Comparison of ENCODE assay signal across 23 cellular contexts in the genomic region with DNA sequence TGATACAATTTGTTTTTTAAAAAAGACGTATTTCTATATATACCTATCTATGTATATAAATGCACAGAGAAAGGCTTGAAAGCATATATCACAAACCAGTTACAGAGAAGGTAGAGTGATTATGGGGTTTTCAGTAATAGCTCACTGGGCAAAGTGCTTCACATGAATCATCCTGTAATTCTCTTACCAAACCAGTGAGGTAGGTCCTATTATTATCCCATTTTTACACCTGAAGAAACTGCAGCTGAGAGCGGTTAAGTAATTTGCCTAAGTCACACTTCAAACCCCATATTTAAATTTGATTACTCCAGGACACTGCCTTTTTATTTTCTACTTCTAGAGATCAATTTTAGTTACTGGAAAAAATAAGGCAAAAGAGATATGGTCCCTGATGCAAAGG. TPM values are rescaled to one million over a fixed set of nuclear protein-coding genes. Genes with fewer than 3 reads are reported as not detected.
A peak's percentile ranks its signal among the peaks of the same experiment; 100 is the strongest.
DNase-seq lines count a peak whose midpoint lies in the region; FAIRE-seq and TF ChIP-seq lines count a peak whose summit lies in the region.
"Had no signal": no experiment of that assay in that cellular context is flagged by ENCODE, and none has a peak within 500 bp of the region (broad histone marks: within the 10 kb centered on the region; RNA-seq: fewer than 3 reads in every experiment).

No MANE protein-coding gene starts in this region.

- H3K27me3 ChIP-seq in H1 (replicated peaks in 1 of 4; ENCODE audit: control insufficient read depth in 3 of 4, extremely low read depth in 1 of 4, insufficient read depth in 3 of 4, low read length in 3 of 4) = peaks cover 0 to 5% (median 1%) of the 10 kb centered on the region in 4 experiments; a peak in 3 of 7 replicates
- H3K27me3 ChIP-seq: suprapubic skin had no signal

- no peak overlapping the region for H4K5ac ChIP-seq in H1 (ENCODE audit: insufficient read length, low read depth, low read length)

- H3K4me2 ChIP-seq in H1 (ENCODE audit: insufficient read depth in 1 of 2, low read depth in 2 of 2, low read length in 2 of 2) = no peak overlapping the region

- H3K79me2 ChIP-seq in H1 (ENCODE audit: control insufficient read depth in 1 of 2, insufficient read depth in 2 of 2, low read length in 2 of 2) = no peaks in the 10 kb centered on the region
- H3K79me2 ChIP-seq: parathyroid adenoma had no signal

- H2BK120ac ChIP-seq in H1 (replicated peaks; ENCODE audit: low read depth, low read length) = no peak overlapping the region

- no peak overlapping the region for H3K9ac ChIP-seq in H1 (replicated peaks in 1 of 4; ENCODE audit: extremely low read depth in 1 of 4, low read depth in 3 of 4, low read length in 3 of 4)
- H3K9ac ChIP-seq: parathyroid adenoma had no signal

- H3K79me1 ChIP-seq in H1 (ENCODE audit: low read depth, low read length) = no peaks in the 10 kb centered on the region

- H2AFZ ChIP-seq in H1 (ENCODE audit: low read length) = no peak overlapping the region
- H2AFZ ChIP-seq: parathyroid adenoma had no signal

- no peak for FAIRE-seq in H1 (lab: Jason Lieb, UNC)
- FAIRE-seq: GM12892 had no signal

- peaks cover 0 to 6% (median 1%) of the 10 kb centered on the region in 4 experiments; a peak in 2 of 8 replicates for H3K36me3 ChIP-seq in H1 (ENCODE audit: control insufficient read depth in 2 of 4, insufficient read depth in 4 of 4, low read length in 3 of 4)

- no peak for TF ChIP-seq POLR2A in H1 (IDR thresholded peaks at IDR 0.05; ENCODE audit: control extremely low read depth in 1 of 2, low read depth in 2 of 2, low read length in 2 of 2)

- TF ChIP-seq CTCF in H1 (IDR thresholded peaks at IDR 0.05; ENCODE audit: control extremely low read depth in 1 of 3, insufficient read depth in 1 of 3, low read depth in 1 of 3, low read length in 3 of 3) = no peak
- TF ChIP-seq CTCF in coronary artery (IDR thresholded peaks at IDR 0.05) = no peak

- DNase-seq in HPDE6-E6E7 (ENCODE audit: extremely low spot score) = peak; percentile 59
- DNase-seq in NCI-H526 (lab: John Stamatoyannopoulos, UW) = peak; percentile 88 to 93
- DNase-seq in H1 (ENCODE audit: low read depth in 1 of 2, low spot score in 2 of 2) = no peak
- peak; percentile 71 for DNase-seq in renal cortical epithelial cell (ENCODE audit: low read depth)
- DNase-seq in coronary artery (ENCODE audit: low spot score) = no peak
- no peak for DNase-seq in NCI-H2107 treated with DMSO at 0.1 percent for 48 hours (lab: John Stamatoyannopoulos, UW; ENCODE audit: unreplicated experiment)
- no peak for DNase-seq in ureter (ENCODE audit: low spot score)
- DNase-seq: activated CD4-positive, alpha-beta T cell treated with anti-CD3 and anti-CD28 coated beads, Interleukin-2, amount 50 U/mL, for 4 hours; activated CD8-positive, alpha-beta memory T cell treated with anti-CD3 and anti-CD28 coated beads, Interleukin-2, amount 50 U/mL, for 4 hours; activated naive CD8-positive, alpha-beta T cell treated with anti-CD3 and anti-CD28 coated beads, Interleukin-2, amount 10 ng/mL, durations not matched to agents 7 days and 5 days; CD4-positive, alpha-beta T cell; effector memory CD4-positive, alpha-beta T cell; GF-D8; KBM-7; MV-4-11; NCI-H187; nephron progenitor cell; stimulated activated CD4-positive, alpha-beta T cell treated with anti-CD3 and anti-CD28 coated beads, Interleukin-1b, Interleukin-23, amount 100 ng/mL, for 48 hours; T-helper 9 cell had no signal

- H3K23ac ChIP-seq in H1 (ENCODE audit: insufficient read length) = no peak overlapping the region

- no peak overlapping the region for H3K18ac ChIP-seq in H1 (ENCODE audit: extremely low read depth, low read length)

- 93% methylated on average over 2 of the region's 2 CpGs; no CpG with 5 or more reads in 1 of the 2 experiments for WGBS in H1 (ENCODE audit: extremely low coverage in 1 of 2, insufficient coverage in 1 of 2, insufficient read length in 1 of 2, insufficient replicate concordance in 2 of 2, low coverage in 1 of 2, low lambda C conversion rate in 2 of 2, missing lambda C conversion rate in 1 of 2), 2 experiments

- TF ChIP-seq RAD21 in H1 (IDR thresholded peaks at IDR 0.05 in 1 of 2, conservative IDR thresholded peaks at IDR 0.05 in 1 of 2; ENCODE audit: low read depth in 2 of 2, low read length in 2 of 2) = no peak

- H3K9me3 ChIP-seq in H1 (ENCODE audit: insufficient read depth in 2 of 2, low read depth in 1 of 2, low read length in 1 of 2) = no peaks in the 10 kb centered on the region
- H3K9me3 ChIP-seq: suprapubic skin had no signal

- no peak overlapping the region for H2AK5ac ChIP-seq in H1 (ENCODE audit: low read depth, low read length)

- TF ChIP-seq EP300 in H1 (IDR thresholded peaks at IDR 0.05; ENCODE audit: borderline replicate concordance in 1 of 2, low read depth in 2 of 2, low read length in 2 of 2) = no peak

- no peak overlapping the region for H3K4ac ChIP-seq in H1 (replicated peaks; ENCODE audit: insufficient read length, low read depth, low read length)

- H2BK5ac ChIP-seq in H1 (ENCODE audit: low read depth, low read length) = no peak overlapping the region

- H4K8ac ChIP-seq in H1 (ENCODE audit: extremely low read depth, insufficient read depth, low read length) = no peak overlapping the region

- H3K27ac ChIP-seq in H1 (ENCODE audit: low read depth, low read length) (0 out of 2 replicates have a peak overlapping the region, but pooled peaks have one; percentile 40), coronary artery (no peak overlapping the region)
- H3K27ac ChIP-seq: parathyroid adenoma, suprapubic skin had no signal

- H3K4me1 ChIP-seq in H1 (replicated peaks in 1 of 4; ENCODE audit: control insufficient read depth in 3 of 4, insufficient read depth in 4 of 4, low read length in 3 of 4) = peaks cover 0 to 8% (median 0%) of the 10 kb centered on the region in 4 experiments; a peak in 2 of 7 replicates

- H3K4me3 ChIP-seq in H1 (ENCODE audit: extremely low read depth in 1 of 4, insufficient read depth in 2 of 4, low read depth in 3 of 4, low read length in 4 of 4) (no peak overlapping the region), coronary artery (no peak overlapping the region)
- H3K4me3 ChIP-seq: suprapubic skin had no signal

- H3K23me2 ChIP-seq in H1 (ENCODE audit: low read depth, low read length) = peaks cover 4% of the 10 kb centered on the region; the same call in 1 of the 2 replicates

- POLR2A ChIA-PET in H1 (lab: Charles Lee; ENCODE audit: partially characterized antibody) = interaction anchor here (1.3 to 3.3 kb wide), 3 partner anchors 9 to 29 kb away, joined by 4 to 16 read pairs (median 9); no protein-coding TSS in a partner anchor

- H2BK20ac ChIP-seq in H1 (ENCODE audit: low read length) = no peak overlapping the region

- H4K20me1 ChIP-seq in H1 (replicated peaks in 1 of 2; ENCODE audit: control insufficient read depth in 1 of 2, insufficient read depth in 2 of 2, low read length in 2 of 2) = peaks cover 0 to 3% of the 10 kb centered on the region in 2 experiments

- H2BK12ac ChIP-seq in H1 (ENCODE audit: low read depth, low read length) = no peak overlapping the region

- H2BK15ac ChIP-seq in H1 (ENCODE audit: low read length) = no peak overlapping the region

- no peak overlapping the region for H3K56ac ChIP-seq in H1 (replicated peaks; ENCODE audit: insufficient read length, low read depth, low read length)

- H3K14ac ChIP-seq in H1 (ENCODE audit: insufficient read length) = no peak overlapping the region

- CTCF ChIA-PET in H1 (lab: Charles Lee; ENCODE audit: partially characterized antibody) = interaction anchor here (1.3 to 3.7 kb wide), 3 partner anchors 9 to 77 kb away, joined by 3 to 18 read pairs (median 4); no protein-coding TSS in a partner anchor

- no peak overlapping the region for H4K91ac ChIP-seq in H1 (replicated peaks; ENCODE audit: insufficient read length, low read length)

TF ChIP-seq in H1, 55 proteins besides CTCF, POLR2A, EP300 and RAD21 (continues in another document):
- TF ChIP-seq SP2 (IDR thresholded peaks at IDR 0.05; ENCODE audit: low read length) = no peak
- no peak for TF ChIP-seq TEAD4 (IDR thresholded peaks at IDR 0.05; ENCODE audit: low read depth, low read length)
- TF ChIP-seq SAP30 (IDR thresholded peaks at IDR 0.05; ENCODE audit: insufficient read depth, insufficient replicate concordance, low read length) = no peak
- TF ChIP-seq NANOG (IDR thresholded peaks at IDR 0.05; ENCODE audit: insufficient read depth, low read depth, low read length, poor library complexity, severe bottlenecking) = no peak
- TF ChIP-seq SP4 (IDR thresholded peaks at IDR 0.05; ENCODE audit: low read length) = no peak
- no peak for TF ChIP-seq KDM1A (IDR thresholded peaks at IDR 0.05; ENCODE audit: borderline replicate concordance, low read length)
- TF ChIP-seq CBX5 (IDR thresholded peaks at IDR 0.05; ENCODE audit: low read depth, low read length) = no peak
- no peak for TF ChIP-seq TAF1 (IDR thresholded peaks at IDR 0.05; ENCODE audit: low read depth, low read length)
- TF ChIP-seq JUN (IDR thresholded peaks at IDR 0.05; ENCODE audit: low read depth, low read length) = no peak
- no peak for TF ChIP-seq CTBP2 (IDR thresholded peaks at IDR 0.05; ENCODE audit: borderline replicate concordance, insufficient read depth, insufficient read length, low read length)
- no peak for TF ChIP-seq JUND (IDR thresholded peaks at IDR 0.05; ENCODE audit: low read length)

RNA-seq across cellular contexts. Expression of a gene that starts 4.4 kb away (rescaled TPM):
- total RNA-seq in H1 (2021; fragmentation: NEBNext Ultra II Directional; extraction: Animal tissue kit (Norgen Biotek cat#: 25700)) = 29.4 and 34.6 TPM in 2 replicates
- 43.2 and 46.4 TPM in 2 replicates for polyA plus RNA-seq in H1 (2011; rRNA removed)
- polyA plus RNA-seq in H1 (2011; cell fraction: cytosol; rRNA removed) = 57.0 TPM
- 110 TPM for polyA plus RNA-seq in H1 (2011; cell fraction: nucleus; rRNA removed)
- 32.9 to 43.7 TPM (median 40.4 TPM) in 4 replicates for polyA plus RNA-seq in H1 (2012, experiment 1 of 2)
- polyA plus RNA-seq in H1 (2012, experiment 2 of 2) = 41.7 TPM
- 28.0 TPM for polyA plus RNA-seq in H1 (2013, experiment 1 of 2)
- 24.7 TPM for polyA plus RNA-seq in H1 (2013, experiment 2 of 2)
- 47.2 and 47.6 TPM in 2 replicates for polyA minus RNA-seq in H1 (2011; rRNA and poly(A)+ RNA removed)
- polyA minus RNA-seq in H1 (2011; cell fraction: cytosol; rRNA and poly(A)+ RNA removed) = 15.7 TPM
- polyA minus RNA-seq in H1 (2011; cell fraction: nucleus; rRNA and poly(A)+ RNA removed) = 35.8 TPM
- total RNA-seq in renal cortical epithelial cell (86.7 and 89.2 TPM in 2 replicates), ureter (56.6 TPM)

RNA-seq across cellular contexts. Expression of a gene that starts 4.4 kb away (rescaled TPM):
- total RNA-seq in H1 (2021; fragmentation: NEBNext Ultra II Directional; extraction: Animal tissue kit (Norgen Biotek cat#: 25700)) = 0.30 and 0.69 TPM in 2 replicates
- polyA plus RNA-seq in H1 (2011; rRNA removed) = 0.15 and 0.25 TPM in 2 replicates
- 0.25 TPM for polyA plus RNA-seq in H1 (2011; cell fraction: cytosol; rRNA removed)
- 1.9 TPM for polyA plus RNA-seq in H1 (2011; cell fraction: nucleus; rRNA removed)
- polyA plus RNA-seq in H1 (2012, experiment 1 of 2) = 0.10 to 1.1 TPM (median 0.71 TPM) in 4 replicates
- 0.03 TPM for polyA plus RNA-seq in H1 (2012, experiment 2 of 2)
- polyA plus RNA-seq in H1 (2013, experiment 1 of 2) = 0.20 TPM
- polyA plus RNA-seq in H1 (2013, experiment 2 of 2) = 0.24 TPM
- polyA minus RNA-seq in H1 (2011; rRNA and poly(A)+ RNA removed) = 0.10 and 0.32 TPM in 2 replicates
- polyA minus RNA-seq in H1 (2011; cell fraction: cytosol; rRNA and poly(A)+ RNA removed) = not detected
- polyA minus RNA-seq in H1 (2011; cell fraction: nucleus; rRNA and poly(A)+ RNA removed) = 0.60 TPM
- total RNA-seq in renal cortical epithelial cell (0.05 TPM in 1 of 2 replicates, not detected in the other), ureter (1.4 TPM)
- total RNA-seq: HT1080 had no signal

Comparison
In these comparisons a context has a peak if more than half of its experiments do, and no peak if none do; other contexts are left out.
1. DNase-seq: peak in HPDE6-E6E7 (single experiment), NCI-H526 (2 of 2) and renal cortical epithelial cell (single experiment); none in H1 (0 of 2), coronary artery (single experiment), NCI-H2107 treated with DMSO at 0.1 percent for 48 hours (single experiment) and ureter (single experiment).